Comparison of ENCODE assay signal across 24 cellular contexts in the genomic region with DNA sequence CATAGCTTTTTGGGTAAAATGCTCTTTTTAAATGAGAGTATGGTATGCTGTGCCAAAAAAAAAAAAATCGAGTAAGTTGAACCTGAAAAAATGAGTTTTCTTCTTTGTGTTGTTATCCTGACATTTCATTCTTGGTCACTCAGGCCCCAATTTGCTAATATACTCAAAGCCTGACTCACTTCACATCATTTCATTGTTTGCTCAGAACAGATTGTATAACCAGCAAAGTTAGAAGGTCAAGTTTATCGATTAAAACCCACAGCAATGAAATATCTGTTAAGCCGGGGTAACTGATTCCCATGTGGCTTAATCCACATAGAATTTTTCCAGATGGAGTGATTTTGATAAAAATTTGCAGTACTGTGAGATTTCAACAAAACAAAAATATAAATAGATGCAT.
"Had no signal": no experiment of that assay in that cellular context is flagged by ENCODE, and none has a peak within 500 bp of the region (broad histone marks: within the 10 kb centered on the region; RNA-seq: fewer than 3 reads in every experiment).

No MANE protein-coding gene starts in this region.

- H3K4me3 ChIP-seq: adrenal gland, body of pancreas, breast epithelium, K562, SJCRH30, SK-N-MC had no signal

- H3K36me3 ChIP-seq: adrenal gland, breast epithelium, SJCRH30 had no signal

- H3K9me3 ChIP-seq: adrenal gland, body of pancreas, breast epithelium, SJCRH30 had no signal

- H3K27ac Mint-ChIP-seq: activated CD4-positive, alpha-beta memory T cell treated with anti-CD3 and anti-CD28 coated beads for 36 hours; activated CD4-positive, alpha-beta T cell treated with anti-CD3 and anti-CD28 coated beads for 36 hours; activated CD4-positive, alpha-beta T cell treated with anti-CD3 and anti-CD28 coated beads, Interleukin-2, amount 10 ng/mL, durations not matched to agents 7 days and 5 days; activated naive CD4-positive, alpha-beta T cell treated with anti-CD3 and anti-CD28 coated beads for 36 hours; activated naive CD4-positive, alpha-beta T cell treated with anti-CD3 and anti-CD28 coated beads, Interleukin-2, amount 50 U/mL, for 72 hours; activated T-helper 1 cell treated with anti-CD3 and anti-CD28 coated beads, Interleukin-12 subunit alpha, Interleukin-12 subunit beta, Interleukin-2, Interleukin-4 antibody, amounts not matched to agents 30 ng/mL and 10 ng/mL and 1 ng/mL, durations not matched to agents 14 hours and 24 hours and 36 hours had no signal

- H3K27ac ChIP-seq: adrenal gland, body of pancreas, breast epithelium, SJCRH30, SK-N-MC had no signal

- H3K9me3 Mint-ChIP-seq: activated CD4-positive, alpha-beta memory T cell treated with anti-CD3 and anti-CD28 coated beads for 36 hours; activated naive CD4-positive, alpha-beta T cell treated with anti-CD3 and anti-CD28 coated beads for 36 hours had no signal

- H3K36me3 Mint-ChIP-seq: activated CD4-positive, alpha-beta memory T cell treated with anti-CD3 and anti-CD28 coated beads for 36 hours; activated naive CD4-positive, alpha-beta T cell treated with anti-CD3 and anti-CD28 coated beads, Interleukin-2, amount 50 U/mL, for 72 hours had no signal

- H3K4me3 Mint-ChIP-seq: activated CD4-positive, alpha-beta memory T cell treated with anti-CD3 and anti-CD28 coated beads for 36 hours; activated CD4-positive, alpha-beta T cell treated with anti-CD3 and anti-CD28 coated beads for 36 hours; activated CD4-positive, alpha-beta T cell treated with anti-CD3 and anti-CD28 coated beads, Interleukin-2, amount 10 ng/mL, durations not matched to agents 7 days and 5 days; activated naive CD4-positive, alpha-beta T cell treated with anti-CD3 and anti-CD28 coated beads for 36 hours; activated T-cell treated with anti-CD3 and anti-CD28 coated beads, Interleukin-2, amount 50 U/mL, for 4 hours; activated T-helper 1 cell treated with anti-CD3 and anti-CD28 coated beads, Interleukin-12 subunit alpha, Interleukin-12 subunit beta, Interleukin-2, Interleukin-4 antibody, amounts not matched to agents 30 ng/mL and 10 ng/mL and 1 ng/mL, durations not matched to agents 14 hours and 24 hours and 36 hours had no signal

- ATAC-seq: activated CD4-positive, alpha-beta T cell treated with anti-CD3 and anti-CD28 coated beads for 36 hours; activated CD4-positive, CD25-positive, alpha-beta regulatory T cell treated with anti-CD3 and anti-CD28 coated beads, Interleukin-2, amount 50 U/mL, for 24 hours; activated naive CD4-positive, alpha-beta T cell treated with anti-CD3 and anti-CD28 coated beads, Interleukin-2, amount 50 U/mL, for 72 hours; activated T-cell treated with anti-CD3 and anti-CD28 coated beads, Interleukin-2, amount 50 U/mL, for 4 hours; body of pancreas; K562 had no signal

- H3K4me1 ChIP-seq: adrenal gland, body of pancreas, breast epithelium, SJCRH30 had no signal

- H3K27me3 ChIP-seq: adrenal gland, body of pancreas, breast epithelium, SJCRH30 had no signal

- H3K4me1 Mint-ChIP-seq: activated CD4-positive, alpha-beta T cell treated with anti-CD3 and anti-CD28 coated beads for 36 hours; activated CD4-positive, alpha-beta T cell treated with anti-CD3 and anti-CD28 coated beads, Interleukin-2, amount 10 ng/mL, durations not matched to agents 7 days and 5 days had no signal

- H3K27me3 Mint-ChIP-seq: activated CD4-positive, alpha-beta memory T cell treated with anti-CD3 and anti-CD28 coated beads for 36 hours; activated CD4-positive, alpha-beta T cell treated with anti-CD3 and anti-CD28 coated beads for 36 hours; activated CD4-positive, alpha-beta T cell treated with anti-CD3 and anti-CD28 coated beads, Interleukin-2, amount 10 ng/mL, durations not matched to agents 7 days and 5 days had no signal

- DNase-seq: activated CD4-positive, alpha-beta memory T cell treated with anti-CD3 and anti-CD28 coated beads for 36 hours; activated CD4-positive, alpha-beta T cell treated with anti-CD3 and anti-CD28 coated beads for 36 hours; activated CD4-positive, alpha-beta T cell treated with anti-CD3 and anti-CD28 coated beads, Interleukin-2, amount 10 ng/mL, durations not matched to agents 7 days and 5 days; activated CD8-positive, alpha-beta memory T cell treated with anti-CD3 and anti-CD28 coated beads, Interleukin-2, amount 50 U/mL, for 4 hours; activated gamma-delta T cell treated with Interleukin-2 at 50 U/mL for 16 hours; activated naive CD4-positive, alpha-beta T cell treated with anti-CD3 and anti-CD28 coated beads for 36 hours; activated T-cell treated with anti-CD3 and anti-CD28 coated beads for 4 hours; activated T-cell treated with anti-CD3 and anti-CD28 coated beads, Interleukin-2, amount 50 U/mL, for 4 hours; adrenal gland; body of pancreas; NCI-H1092 treated with DMSO at 0.1 percent for 48 hours; NCI-H1694; NCI-H2081 treated with DMSO at 0.1 percent for 48 hours; NCI-H2171; NCI-H510A; NCI-H526; Right ventricle myocardium superior; SJCRH30 had no signal
